Comparison of ENCODE assay signal across 1 cellular context in the genomic region with DNA sequence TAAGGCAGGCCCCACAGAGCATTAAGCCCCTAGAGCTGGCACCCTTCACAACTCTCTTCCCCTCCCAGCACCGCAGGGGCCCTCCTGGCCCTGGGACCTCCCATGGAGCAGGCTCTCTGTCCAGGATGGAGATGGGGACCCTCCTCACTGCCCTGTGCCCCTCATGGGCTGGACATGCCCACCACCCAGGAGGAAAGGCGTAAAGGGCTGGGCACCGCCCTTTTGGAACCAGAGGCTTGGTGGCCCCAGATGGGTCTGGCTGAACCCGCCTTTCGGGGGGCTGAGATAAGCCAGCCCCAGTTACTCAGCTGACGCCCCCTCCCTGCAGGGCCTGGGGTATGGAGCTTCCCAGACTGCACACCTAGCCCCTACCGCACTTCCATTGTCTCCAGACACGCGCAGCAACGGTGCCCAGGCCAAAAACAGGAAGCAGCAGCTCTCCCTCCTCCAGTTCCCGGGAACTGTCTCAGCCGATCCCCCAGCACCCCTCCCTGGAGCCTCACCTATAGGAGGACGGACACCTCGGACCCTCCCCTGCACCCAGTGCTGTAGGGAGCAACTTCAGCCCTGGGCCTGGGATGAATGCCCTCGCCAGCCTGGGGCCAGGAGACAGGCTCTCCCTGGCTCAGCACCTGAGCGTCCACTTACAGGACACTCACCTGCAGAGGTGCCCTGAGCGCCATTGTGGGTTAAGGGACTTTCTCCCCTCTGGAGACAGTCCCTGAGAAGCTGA.
TF ChIP-seq lines count a peak whose summit lies in the region.

No MANE protein-coding gene starts in this region.

TF ChIP-seq in GM12878, 131 proteins besides CTCF, POLR2A, EP300 and RAD21:
- TF ChIP-seq MYC (IDR thresholded peaks at IDR 0.05; ENCODE audit: insufficient read depth, insufficient read length, insufficient replicate concordance, low read length, severe bottlenecking) (no peak), PAX8 (IDR thresholded peaks at IDR 0.05) (no peak), SRF (IDR thresholded peaks at IDR 0.05; ENCODE audit: low read depth in 2 of 2, low read length in 2 of 2) (no peak)
- TF ChIP-seq, protein P1, sequence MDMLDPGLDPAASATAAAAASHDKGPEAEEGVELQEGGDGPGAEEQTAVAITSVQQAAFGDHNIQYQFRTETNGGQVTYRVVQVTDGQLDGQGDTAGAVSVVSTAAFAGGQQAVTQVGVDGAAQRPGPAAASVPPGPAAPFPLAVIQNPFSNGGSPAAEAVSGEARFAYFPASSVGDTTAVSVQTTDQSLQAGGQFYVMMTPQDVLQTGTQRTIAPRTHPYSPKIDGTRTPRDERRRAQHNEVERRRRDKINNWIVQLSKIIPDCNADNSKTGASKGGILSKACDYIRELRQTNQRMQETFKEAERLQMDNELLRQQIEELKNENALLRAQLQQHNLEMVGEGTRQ (IDR thresholded peaks at IDR 0.05; ENCODE audit: borderline replicate concordance, low read depth, low read length) = no peak
